In genomic region chrX:107700317-107700774, GRCh38 we compare ENCODE assay signal across 9 cellular contexts.
A peak's percentile ranks its signal among the peaks of the same experiment; 100 is the strongest.
DNase-seq lines count a peak whose midpoint lies in the region; ATAC-seq, FAIRE-seq and TF ChIP-seq lines count a peak whose summit lies in the region.
"Had no signal": no experiment of that assay in that cellular context is flagged by ENCODE, and none has a peak within 500 bp of the region (broad histone marks: within the 10 kb centered on the region; RNA-seq: fewer than 3 reads in every experiment).

No MANE protein-coding gene starts in this region.

- WGBS in GM12878 (ENCODE audit: insufficient coverage, insufficient replicate concordance, low lambda C conversion rate, missing lambda C conversion rate): 36% methylated on average over 4 of the region's 4 CpGs

- H3K9me3 Mint-ChIP-seq in progenitor cell of endocrine pancreas (ENCODE audit: low read depth): no peaks in the 10 kb centered on the region
- no peaks in the 10 kb centered on the region for H3K9me3 Mint-ChIP-seq in activated naive CD8-positive, alpha-beta T cell treated with anti-CD3 and anti-CD28 coated beads for 36 hours

- no peaks in the 10 kb centered on the region for H4K20me1 ChIP-seq in GM12878 (ENCODE audit: control insufficient read depth, insufficient read depth)

- H3K27ac ChIP-seq in GM12878 (ENCODE audit: control insufficient read depth, insufficient read depth): no peak overlapping the region

- peak; percentile 62 for FAIRE-seq in GM12878 (lab: Jason Lieb, UNC)

- intact Hi-C loops in GM12878 (cut with micrococcal nuclease; ENCODE audit: unreplicated experiment): no loop called here

- H3K4me1 Mint-ChIP-seq in progenitor cell of endocrine pancreas (ENCODE audit: low read depth): no peaks in the 10 kb centered on the region
- H3K4me1 Mint-ChIP-seq in activated naive CD8-positive, alpha-beta T cell treated with anti-CD3 and anti-CD28 coated beads for 36 hours: peaks cover 6% of the 10 kb centered on the region

- peaks cover 24% of the 10 kb centered on the region; the same call in 1 of the 2 replicates for H3K4me1 ChIP-seq in GM12878 (ENCODE audit: control insufficient read depth, insufficient read depth, low read length)

- in situ Hi-C loops in GM12878 (cut with MboI): no loop called here

- CTCF ChIA-PET in GM12878 (lab: Yijun Ruan, JAX): interaction anchor here (1.4 to 2.4 kb wide), 3 partner anchors 14 to 22 kb away, joined by 3 to 13 read pairs (median 6); no protein-coding TSS in a partner anchor

- no peak for TF ChIP-seq CTCF in GM12878 (IDR thresholded peaks at IDR 0.05 in 2 of 3, conservative IDR thresholded peaks at IDR 0.05 in 1 of 3; ENCODE audit: control insufficient read depth in 2 of 3, extremely low read depth in 1 of 3, insufficient read depth in 1 of 3, low read depth in 3 of 3, low read length in 3 of 3)
- no peak for TF ChIP-seq CTCF in progenitor cell of endocrine pancreas (IDR thresholded peaks at IDR 0.05; ENCODE audit: unreplicated experiment)

- POLR2A ChIA-PET in GM12878 (lab: Charles Lee): interaction anchor here (1.3 to 1.5 kb wide), 5 partner anchors 8 to 23 kb away, joined by 3 to 12 read pairs (median 5); no protein-coding TSS in a partner anchor

- SMC1A ChIA-PET in GM12878 (lab: Charles Lee; ENCODE audit: uncharacterized antibody, unreplicated experiment): interaction anchor here (0.9 to 3.4 kb wide), 6 partner anchors 9 to 26 kb away, joined by 3 to 26 read pairs (median 11); no protein-coding TSS in a partner anchor

- H3K27ac Mint-ChIP-seq in progenitor cell of endocrine pancreas: no peak overlapping the region
- no peak overlapping the region for H3K27ac Mint-ChIP-seq in activated naive CD8-positive, alpha-beta T cell treated with anti-CD3 and anti-CD28 coated beads for 36 hours

- H3K36me3 Mint-ChIP-seq in progenitor cell of endocrine pancreas (ENCODE audit: insufficient read depth): no peaks in the 10 kb centered on the region
- no peaks in the 10 kb centered on the region for H3K36me3 Mint-ChIP-seq in activated naive CD8-positive, alpha-beta T cell treated with anti-CD3 and anti-CD28 coated beads for 36 hours

- H3K27me3 Mint-ChIP-seq in progenitor cell of endocrine pancreas: no peaks in the 10 kb centered on the region
- no peaks in the 10 kb centered on the region for H3K27me3 Mint-ChIP-seq in activated naive CD8-positive, alpha-beta T cell treated with anti-CD3 and anti-CD28 coated beads for 36 hours

- no peak for TF ChIP-seq POLR2A in GM12878 (IDR thresholded peaks at IDR 0.05; ENCODE audit: low read depth, low read length)

- TF ChIP-seq EP300 in GM12878 (IDR thresholded peaks at IDR 0.05; ENCODE audit: borderline replicate concordance in 1 of 2, control insufficient read depth in 1 of 2, low read depth in 2 of 2, low read length in 2 of 2): no peak

- H3K27me3 ChIP-seq in GM12878 (replicated peaks in 1 of 2; ENCODE audit: control insufficient read depth in 2 of 2, insufficient read depth in 2 of 2, low read length in 1 of 2): no peaks in the 10 kb centered on the region

- no peaks in the 10 kb centered on the region for H3K9me3 ChIP-seq in GM12878 (replicated peaks; ENCODE audit: control insufficient read depth, insufficient read depth, low read length)

- TF ChIP-seq RAD21 in GM12878 (IDR thresholded peaks at IDR 0.05; ENCODE audit: insufficient read depth, low read depth, low read length): no peak

- ATAC-seq in GM12878: peak; percentile 18; the same call in 1 of the 3 replicates
- no peak for ATAC-seq in GM18520 (IDR thresholded peaks at IDR 0.05; ENCODE audit: unreplicated experiment)

- H3K4me3 Mint-ChIP-seq in progenitor cell of endocrine pancreas (ENCODE audit: low read depth): no peak overlapping the region
- H3K4me3 Mint-ChIP-seq in activated naive CD8-positive, alpha-beta T cell treated with anti-CD3 and anti-CD28 coated beads for 36 hours: no peak overlapping the region

- no peak overlapping the region for H3K4me2 ChIP-seq in GM12878 (ENCODE audit: control insufficient read depth, insufficient read depth)

- peak overlapping the region; percentile 21; the same call in 1 of the 2 replicates for H2AFZ ChIP-seq in GM12878 (ENCODE audit: control insufficient read depth, low read depth, low read length)

- no peaks in the 10 kb centered on the region for H3K79me2 ChIP-seq in GM12878 (ENCODE audit: control insufficient read depth, insufficient read depth, low read length)

- DNase-seq in HUDEP-2 (lab: John Stamatoyannopoulos, UW; ENCODE audit: unreplicated experiment in 76 of 76) (peak in 64 of 76 experiments; percentile 1 to 76 (median 26)), GM12878 (ENCODE audit: low read depth, low spot score) (no peak), iPS-NIHi11 (ENCODE audit: low spot score) (peak; percentile 29), superior temporal gyrus (ENCODE audit: extremely low spot score) (peak; percentile 35), progenitor cell of endocrine pancreas (ENCODE audit: low spot score, unreplicated experiment) (no peak), UCSD-AML1 (lab: John Stamatoyannopoulos, UW; ENCODE audit: unreplicated experiment) (no peak)
- DNase-seq in activated naive CD8-positive, alpha-beta T cell treated with anti-CD3 and anti-CD28 coated beads for 36 hours: no peak
- DNase-seq: activated T-cell treated with anti-CD3 and anti-CD28 coated beads, Interleukin-2, amount 50 U/mL, for 48 hours had no signal

- BruUV-seq in GM12878 (replicated peaks; lab: Mats Ljungman, UMichigan): no TSS peak

- RAD21 ChIA-PET in GM12878 (lab: Charles Lee; ENCODE audit: unreplicated experiment): interaction anchor here (1.8 to 2.3 kb wide), 3 partner anchors 11 to 27 kb away, joined by 17 to 24 read pairs (median 17); no protein-coding TSS in a partner anchor

- no peaks in the 10 kb centered on the region for H3K36me3 ChIP-seq in GM12878 (ENCODE audit: control insufficient read depth in 2 of 2, insufficient read depth in 2 of 2, low read length in 1 of 2)

- no peak overlapping the region for H3K4me3 ChIP-seq in GM12878

- no peak overlapping the region for H3K9ac ChIP-seq in GM12878 (ENCODE audit: control insufficient read depth, insufficient read depth, low read length)

TF ChIP-seq in GM12878, 131 proteins besides CTCF, POLR2A, EP300 and RAD21 (continues in another document):
- no peak for TF ChIP-seq HCFC1 (IDR thresholded peaks at IDR 0.05; ENCODE audit: low read length)
- TF ChIP-seq ZBTB33 (IDR thresholded peaks at IDR 0.05): no peak
- TF ChIP-seq RBBP5 (conservative IDR thresholded peaks at IDR 0.05): no peak
- no peak for TF ChIP-seq SPI1 (IDR thresholded peaks at IDR 0.05; ENCODE audit: borderline replicate concordance, insufficient read depth, low read depth, low read length)
- no peak for TF ChIP-seq SREBF1 (IDR thresholded peaks at IDR 0.05; ENCODE audit: low read length)
- TF ChIP-seq ESRRA (IDR thresholded peaks at IDR 0.05; ENCODE audit: low read length): no peak
- no peak for TF ChIP-seq SMAD1 (IDR thresholded peaks at IDR 0.05; ENCODE audit: low read depth, partially characterized antibody)
- TF ChIP-seq YBX1 (IDR thresholded peaks at IDR 0.05): no peak
- TF ChIP-seq TCF12 (IDR thresholded peaks at IDR 0.05; ENCODE audit: low read depth, low read length): no peak
- no peak for TF ChIP-seq E2F4 (IDR thresholded peaks at IDR 0.05; ENCODE audit: low read depth, low read length)
- TF ChIP-seq WRNIP1 (IDR thresholded peaks at IDR 0.05; ENCODE audit: borderline replicate concordance, low read depth, low read length): no peak
- no peak for TF ChIP-seq GATAD2B (conservative IDR thresholded peaks at IDR 0.05; ENCODE audit: low read depth)
- no peak for TF ChIP-seq SIN3A (IDR thresholded peaks at IDR 0.05; ENCODE audit: low read depth, low read length)
- no peak for TF ChIP-seq MTA3 (IDR thresholded peaks at IDR 0.05; ENCODE audit: borderline replicate concordance, low read length)
- no peak for TF ChIP-seq EZH2 (IDR thresholded peaks at IDR 0.05; ENCODE audit: borderline replicate concordance, control insufficient read depth, low read depth, low read length)
- TF ChIP-seq PAX5 (IDR thresholded peaks at IDR 0.05; ENCODE audit: borderline replicate concordance, low read depth, low read length): no peak
- TF ChIP-seq IKZF2 (IDR thresholded peaks at IDR 0.05): no peak

Comparison
In these comparisons a context has a peak if more than half of its experiments do, and no peak if none do; other contexts are left out.
1. DNase-seq: peak in HUDEP-2 (64 of 76), iPS-NIHi11 (single experiment) and superior temporal gyrus (single experiment); none in GM12878 (single experiment), progenitor cell of endocrine pancreas (single experiment), UCSD-AML1 (single experiment) and activated naive CD8-positive, alpha-beta T cell treated with anti-CD3 and anti-CD28 coated beads for 36 hours (single experiment).